In genomic region chr5:100130307-100130706, GRCh38 we compare ENCODE assay signal across 28 cellular contexts.
"Had no signal": no experiment of that assay in that cellular context is flagged by ENCODE, and none has a peak within 500 bp of the region (broad histone marks: within the 10 kb centered on the region; RNA-seq: fewer than 3 reads in every experiment).

No MANE protein-coding gene starts in this region.

- H3K9me3 ChIP-seq: adrenal gland, body of pancreas, colonic mucosa had no signal

- DNase-seq: activated CD4-positive, alpha-beta memory T cell treated with anti-CD3 and anti-CD28 coated beads for 36 hours; activated CD4-positive, alpha-beta T cell treated with anti-CD3 and anti-CD28 coated beads for 36 hours; activated CD4-positive, alpha-beta T cell treated with anti-CD3 and anti-CD28 coated beads, Interleukin-2, amount 10 ng/mL, durations not matched to agents 24 days and 14 days; activated CD4-positive, CD25-positive, alpha-beta regulatory T cell; activated CD4-positive, CD25-positive, alpha-beta regulatory T cell treated with anti-CD3 and anti-CD28 coated beads, Interleukin-2, amount 50 U/mL, for 72 hours; activated CD8-positive, alpha-beta memory T cell treated with anti-CD3 and anti-CD28 coated beads, Interleukin-2, amount 10 ng/mL, durations not matched to agents 7 days and 5 days; activated CD8-positive, alpha-beta memory T cell treated with anti-CD3 and anti-CD28 coated beads, Interleukin-2, amount 50 U/mL, for 4 hours; activated CD8-positive, alpha-beta T cell treated with anti-CD3 and anti-CD28 coated beads, Interleukin-2, amount 10 ng/mL, durations not matched to agents 7 days and 5 days; activated effector memory CD4-positive, alpha-beta T cell treated with anti-CD3 and anti-CD28 coated beads, Interleukin-2, amount 50 U/mL, for 16 hours; activated naive CD4-positive, alpha-beta T cell treated with anti-CD3 and anti-CD28 coated beads for 36 hours; activated naive CD8-positive, alpha-beta T cell treated with anti-CD3 and anti-CD28 coated beads for 36 hours; activated naive CD8-positive, alpha-beta T cell treated with anti-CD3 and anti-CD28 coated beads, Interleukin-2, amount 50 U/mL, for 24 hours; activated T-cell treated with anti-CD3 and anti-CD28 coated beads, Interleukin-2, amount 50 U/mL, for 1 hour; activated T-cell treated with anti-CD3 and anti-CD28 coated beads, Interleukin-2, amount 50 U/mL, for 48 hours; adrenal gland; amygdala; aorta; body of pancreas; caudate nucleus; colonic mucosa; effector CD8-positive, alpha-beta T cell; foreskin fibroblast; head of caudate nucleus; T-helper 2 cell had no signal

- ATAC-seq: activated CD4-positive, alpha-beta T cell treated with anti-CD3 and anti-CD28 coated beads for 36 hours; activated CD8-positive, alpha-beta memory T cell treated with anti-CD3 and anti-CD28 coated beads, Interleukin-2, amount 10 ng/mL, durations not matched to agents 7 days and 5 days; activated CD8-positive, alpha-beta T cell treated with anti-CD3 and anti-CD28 coated beads, Interleukin-2, amount 10 ng/mL, durations not matched to agents 7 days and 5 days; activated naive CD8-positive, alpha-beta T cell treated with anti-CD3 and anti-CD28 coated beads, Interleukin-2, amount 50 U/mL, for 24 hours; body of pancreas; esophagus mucosa had no signal

- H3K36me3 ChIP-seq: adrenal gland, colonic mucosa had no signal

- H3K27me3 ChIP-seq: adrenal gland, body of pancreas, colonic mucosa had no signal

- H3K27ac ChIP-seq: adrenal gland, body of pancreas, colonic mucosa had no signal

- H3K4me3 ChIP-seq: adrenal gland, body of pancreas, colonic mucosa had no signal

- H3K4me1 ChIP-seq: adrenal gland, body of pancreas, colonic mucosa had no signal

- FAIRE-seq: endometrium, endothelial cell of umbilical vein, frontal cortex had no signal
